1 cellular context compared by ENCODE assay signal in genomic region chr7:25069900-25070443, GRCh38.
TF ChIP-seq lines count a peak whose summit lies in the region.

No MANE protein-coding gene starts in this region.

TF ChIP-seq in H1, 55 proteins besides CTCF, POLR2A, EP300 and RAD21:
- TF ChIP-seq RNF2 (IDR thresholded peaks at IDR 0.05; ENCODE audit: borderline replicate concordance, low read depth, low read length, missing control alignments, poor library complexity, severe bottlenecking) (no peak), JUN (IDR thresholded peaks at IDR 0.05; ENCODE audit: low read depth, low read length) (no peak), CBX8 (IDR thresholded peaks at IDR 0.05; ENCODE audit: borderline replicate concordance, low read depth, low read length) (no peak), KDM4A (IDR thresholded peaks at IDR 0.05; ENCODE audit: low read depth, low read length, severe bottlenecking) (no peak), TAF7 (optimal IDR thresholded peaks at IDR 0.05; ENCODE audit: borderline replicate concordance, low read depth, low read length) (no peak), BACH1 (IDR thresholded peaks at IDR 0.05; ENCODE audit: low read length) (no peak), YY1 (IDR thresholded peaks at IDR 0.05; ENCODE audit: low read depth, low read length) (no peak), MAX (IDR thresholded peaks at IDR 0.05) (no peak), CHD1 (IDR thresholded peaks at IDR 0.05; ENCODE audit: low read depth, low read length) (no peak), EZH2 (IDR thresholded peaks at IDR 0.05; ENCODE audit: low read depth, low read length, severe bottlenecking) (no peak), RFX5 (IDR thresholded peaks at IDR 0.05; ENCODE audit: borderline replicate concordance, low read depth, low read length) (no peak), TCF12 (IDR thresholded peaks at IDR 0.05; ENCODE audit: low read depth, low read length) (no peak), CREB1 (IDR thresholded peaks at IDR 0.05) (no peak)
- TF ChIP-seq, protein P1, sequence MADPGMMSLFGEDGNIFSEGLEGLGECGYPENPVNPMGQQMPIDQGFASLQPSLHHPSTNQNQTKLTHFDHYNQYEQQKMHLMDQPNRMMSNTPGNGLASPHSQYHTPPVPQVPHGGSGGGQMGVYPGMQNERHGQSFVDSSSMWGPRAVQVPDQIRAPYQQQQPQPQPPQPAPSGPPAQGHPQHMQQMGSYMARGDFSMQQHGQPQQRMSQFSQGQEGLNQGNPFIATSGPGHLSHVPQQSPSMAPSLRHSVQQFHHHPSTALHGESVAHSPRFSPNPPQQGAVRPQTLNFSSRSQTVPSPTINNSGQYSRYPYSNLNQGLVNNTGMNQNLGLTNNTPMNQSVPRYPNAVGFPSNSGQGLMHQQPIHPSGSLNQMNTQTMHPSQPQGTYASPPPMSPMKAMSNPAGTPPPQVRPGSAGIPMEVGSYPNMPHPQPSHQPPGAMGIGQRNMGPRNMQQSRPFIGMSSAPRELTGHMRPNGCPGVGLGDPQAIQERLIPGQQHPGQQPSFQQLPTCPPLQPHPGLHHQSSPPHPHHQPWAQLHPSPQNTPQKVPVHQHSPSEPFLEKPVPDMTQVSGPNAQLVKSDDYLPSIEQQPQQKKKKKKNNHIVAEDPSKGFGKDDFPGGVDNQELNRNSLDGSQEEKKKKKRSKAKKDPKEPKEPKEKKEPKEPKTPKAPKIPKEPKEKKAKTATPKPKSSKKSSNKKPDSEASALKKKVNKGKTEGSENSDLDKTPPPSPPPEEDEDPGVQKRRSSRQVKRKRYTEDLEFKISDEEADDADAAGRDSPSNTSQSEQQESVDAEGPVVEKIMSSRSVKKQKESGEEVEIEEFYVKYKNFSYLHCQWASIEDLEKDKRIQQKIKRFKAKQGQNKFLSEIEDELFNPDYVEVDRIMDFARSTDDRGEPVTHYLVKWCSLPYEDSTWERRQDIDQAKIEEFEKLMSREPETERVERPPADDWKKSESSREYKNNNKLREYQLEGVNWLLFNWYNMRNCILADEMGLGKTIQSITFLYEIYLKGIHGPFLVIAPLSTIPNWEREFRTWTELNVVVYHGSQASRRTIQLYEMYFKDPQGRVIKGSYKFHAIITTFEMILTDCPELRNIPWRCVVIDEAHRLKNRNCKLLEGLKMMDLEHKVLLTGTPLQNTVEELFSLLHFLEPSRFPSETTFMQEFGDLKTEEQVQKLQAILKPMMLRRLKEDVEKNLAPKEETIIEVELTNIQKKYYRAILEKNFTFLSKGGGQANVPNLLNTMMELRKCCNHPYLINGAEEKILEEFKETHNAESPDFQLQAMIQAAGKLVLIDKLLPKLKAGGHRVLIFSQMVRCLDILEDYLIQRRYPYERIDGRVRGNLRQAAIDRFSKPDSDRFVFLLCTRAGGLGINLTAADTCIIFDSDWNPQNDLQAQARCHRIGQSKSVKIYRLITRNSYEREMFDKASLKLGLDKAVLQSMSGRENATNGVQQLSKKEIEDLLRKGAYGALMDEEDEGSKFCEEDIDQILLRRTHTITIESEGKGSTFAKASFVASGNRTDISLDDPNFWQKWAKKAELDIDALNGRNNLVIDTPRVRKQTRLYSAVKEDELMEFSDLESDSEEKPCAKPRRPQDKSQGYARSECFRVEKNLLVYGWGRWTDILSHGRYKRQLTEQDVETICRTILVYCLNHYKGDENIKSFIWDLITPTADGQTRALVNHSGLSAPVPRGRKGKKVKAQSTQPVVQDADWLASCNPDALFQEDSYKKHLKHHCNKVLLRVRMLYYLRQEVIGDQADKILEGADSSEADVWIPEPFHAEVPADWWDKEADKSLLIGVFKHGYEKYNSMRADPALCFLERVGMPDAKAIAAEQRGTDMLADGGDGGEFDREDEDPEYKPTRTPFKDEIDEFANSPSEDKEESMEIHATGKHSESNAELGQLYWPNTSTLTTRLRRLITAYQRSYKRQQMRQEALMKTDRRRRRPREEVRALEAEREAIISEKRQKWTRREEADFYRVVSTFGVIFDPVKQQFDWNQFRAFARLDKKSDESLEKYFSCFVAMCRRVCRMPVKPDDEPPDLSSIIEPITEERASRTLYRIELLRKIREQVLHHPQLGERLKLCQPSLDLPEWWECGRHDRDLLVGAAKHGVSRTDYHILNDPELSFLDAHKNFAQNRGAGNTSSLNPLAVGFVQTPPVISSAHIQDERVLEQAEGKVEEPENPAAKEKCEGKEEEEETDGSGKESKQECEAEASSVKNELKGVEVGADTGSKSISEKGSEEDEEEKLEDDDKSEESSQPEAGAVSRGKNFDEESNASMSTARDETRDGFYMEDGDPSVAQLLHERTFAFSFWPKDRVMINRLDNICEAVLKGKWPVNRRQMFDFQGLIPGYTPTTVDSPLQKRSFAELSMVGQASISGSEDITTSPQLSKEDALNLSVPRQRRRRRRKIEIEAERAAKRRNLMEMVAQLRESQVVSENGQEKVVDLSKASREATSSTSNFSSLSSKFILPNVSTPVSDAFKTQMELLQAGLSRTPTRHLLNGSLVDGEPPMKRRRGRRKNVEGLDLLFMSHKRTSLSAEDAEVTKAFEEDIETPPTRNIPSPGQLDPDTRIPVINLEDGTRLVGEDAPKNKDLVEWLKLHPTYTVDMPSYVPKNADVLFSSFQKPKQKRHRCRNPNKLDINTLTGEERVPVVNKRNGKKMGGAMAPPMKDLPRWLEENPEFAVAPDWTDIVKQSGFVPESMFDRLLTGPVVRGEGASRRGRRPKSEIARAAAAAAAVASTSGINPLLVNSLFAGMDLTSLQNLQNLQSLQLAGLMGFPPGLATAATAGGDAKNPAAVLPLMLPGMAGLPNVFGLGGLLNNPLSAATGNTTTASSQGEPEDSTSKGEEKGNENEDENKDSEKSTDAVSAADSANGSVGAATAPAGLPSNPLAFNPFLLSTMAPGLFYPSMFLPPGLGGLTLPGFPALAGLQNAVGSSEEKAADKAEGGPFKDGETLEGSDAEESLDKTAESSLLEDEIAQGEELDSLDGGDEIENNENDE (IDR thresholded peaks at IDR 0.05; ENCODE audit: insufficient replicate concordance, low read length): no peak
